Comparison of ENCODE assay signal across 21 cellular contexts in the genomic region with DNA sequence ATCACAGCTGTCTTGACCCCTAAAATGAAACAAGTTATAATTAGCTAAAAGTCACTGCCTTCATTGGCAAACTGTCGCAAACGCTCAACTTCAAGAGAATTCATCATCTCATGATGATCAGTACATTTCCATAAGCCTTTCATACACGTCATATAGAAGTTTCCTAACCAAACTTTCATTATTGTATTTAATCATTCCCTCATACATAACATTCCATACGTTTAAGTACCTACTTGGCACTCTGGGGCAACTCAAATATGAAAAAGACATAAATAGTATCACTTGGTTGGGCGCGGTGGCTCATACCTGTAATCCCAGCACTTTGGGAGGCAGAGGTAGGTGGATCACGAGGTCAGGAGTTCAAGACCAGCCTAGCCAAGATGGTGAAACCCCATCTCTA. TPM values are rescaled to one million over a fixed set of nuclear protein-coding genes. Genes with fewer than 3 reads are reported as not detected.
DNase-seq lines count a peak whose midpoint lies in the region; ATAC-seq, FAIRE-seq and TF ChIP-seq lines count a peak whose summit lies in the region.
"Had no signal": no experiment of that assay in that cellular context is flagged by ENCODE, and none has a peak within 500 bp of the region (broad histone marks: within the 10 kb centered on the region; RNA-seq: fewer than 3 reads in every experiment).

No MANE protein-coding gene starts in this region.

- no peak overlapping the region for H3K4me3 Mint-ChIP-seq in activated CD4-positive, alpha-beta memory T cell treated with anti-CD3 and anti-CD28 coated beads for 36 hours
- H3K4me3 Mint-ChIP-seq in activated CD4-positive, alpha-beta memory T cell treated with anti-CD3 and anti-CD28 coated beads, Interleukin-2, amount 10 ng/mL, durations not matched to agents 7 days and 5 days, result no peak overlapping the region
- peak overlapping the region; percentile 1 for H3K4me3 Mint-ChIP-seq in activated T-helper 17 cell treated with anti-CD3 and anti-CD28 coated beads, Interleukin-2, amount 50 U/mL, for 72 hours
- H3K4me3 Mint-ChIP-seq: CD4-positive, CD25-positive, alpha-beta regulatory T cell had no signal

- FAIRE-seq in HepG2 (lab: Jason Lieb, UNC) (no peak), HTR-8/SVneo (lab: Jason Lieb, UNC) (peak; percentile 87)
- FAIRE-seq: A204.1, GM18507, H54 had no signal

- TF ChIP-seq CTCF in HepG2 (CRISPR knock-in tag; IDR thresholded peaks at IDR 0.05) (no peak), right lobe of liver (IDR thresholded peaks at IDR 0.05) (no peak)

- intact Hi-C loops in activated CD4-positive, alpha-beta memory T cell treated with anti-CD3 and anti-CD28 coated beads for 36 hours (cut with micrococcal nuclease), result loop anchor here (5.0 kb wide), 1 partner anchor 157 kb away; no protein-coding TSS in a partner anchor
- intact Hi-C loops in HepG2 (cut with micrococcal nuclease; ENCODE audit: unreplicated experiment), result no loop called here
- intact Hi-C loops in right lobe of liver (cut with DNase I), result no loop called here

- H3K9me3 ChIP-seq in HepG2 (ENCODE audit: low read length), result no peaks in the 10 kb centered on the region
- H3K9me3 ChIP-seq in right lobe of liver, result no peaks in the 10 kb centered on the region
- H3K9me3 ChIP-seq: BLaER1 had no signal

- peaks cover 2% of the 10 kb centered on the region for H3K27me3 Mint-ChIP-seq in activated CD4-positive, alpha-beta memory T cell treated with anti-CD3 and anti-CD28 coated beads for 36 hours
- H3K27me3 Mint-ChIP-seq in activated CD4-positive, alpha-beta memory T cell treated with anti-CD3 and anti-CD28 coated beads, Interleukin-2, amount 10 ng/mL, durations not matched to agents 7 days and 5 days, result no peaks in the 10 kb centered on the region
- H3K27me3 Mint-ChIP-seq in activated T-helper 17 cell treated with anti-CD3 and anti-CD28 coated beads, Interleukin-2, amount 50 U/mL, for 72 hours, result no peaks in the 10 kb centered on the region

- no peak overlapping the region for H2AFZ ChIP-seq in HepG2 (ENCODE audit: low read length)
- H2AFZ ChIP-seq: PC-9 had no signal

- no peak overlapping the region for H3K9ac ChIP-seq in HepG2 (ENCODE audit: insufficient read depth, low read depth, low read length)
- H3K9ac ChIP-seq: BLaER1 had no signal

- no peaks in the 10 kb centered on the region for H4K20me1 ChIP-seq in HepG2 (ENCODE audit: insufficient read depth, low read length)
- H4K20me1 ChIP-seq: BLaER1 had no signal

- WGBS in HepG2 (ENCODE audit: low lambda C conversion rate), result 65% methylated on average over 7 of the region's 7 CpGs
- 74% methylated on average over 7 of the region's 7 CpGs for WGBS in right lobe of liver (ENCODE audit: insufficient coverage, low coverage, low lambda C conversion rate, missing lambda C conversion rate)

- BruUV-seq in HepG2 (replicated peaks; lab: Mats Ljungman, UMichigan), result no TSS peak

- peak; percentile 47 for DNase-seq in activated CD4-positive, alpha-beta memory T cell treated with anti-CD3 and anti-CD28 coated beads for 36 hours
- DNase-seq in activated CD4-positive, alpha-beta memory T cell treated with anti-CD3 and anti-CD28 coated beads, Interleukin-2, amount 10 ng/mL, durations not matched to agents 7 days and 5 days, result no peak
- DNase-seq in HepG2 (ENCODE audit: low spot score) (no peak), right lobe of liver (no peak), HTR-8/SVneo (ENCODE audit: insufficient read length, low spot score) (no peak), COR-L47 (lab: John Stamatoyannopoulos, UW) (no peak)
- DNase-seq: CD4-positive, CD25-positive, alpha-beta regulatory T cell; DMS53; NCI-H1048; NCI-H1417; NCI-H1694; NCI-H2029 treated with DMSO at 0.1 percent for 48 hours; NCI-H446 treated with DMSO at 0.1 percent for 48 hours; NCI-H526; PC-9 had no signal

- no peak for TF ChIP-seq RAD21 in HepG2 (CRISPR knock-in tag; IDR thresholded peaks at IDR 0.05)

- H3K27ac ChIP-seq in HepG2 (ENCODE audit: extremely low read length, insufficient read depth, low read length), result no peak overlapping the region
- H3K27ac ChIP-seq in right lobe of liver, result no peak overlapping the region
- H3K27ac ChIP-seq: BLaER1, PC-9 had no signal

- H3K9me3 Mint-ChIP-seq in activated CD4-positive, alpha-beta memory T cell treated with anti-CD3 and anti-CD28 coated beads for 36 hours, result no peaks in the 10 kb centered on the region
- no peaks in the 10 kb centered on the region for H3K9me3 Mint-ChIP-seq in activated CD4-positive, alpha-beta memory T cell treated with anti-CD3 and anti-CD28 coated beads, Interleukin-2, amount 10 ng/mL, durations not matched to agents 7 days and 5 days
- no peaks in the 10 kb centered on the region for H3K9me3 Mint-ChIP-seq in activated T-helper 17 cell treated with anti-CD3 and anti-CD28 coated beads, Interleukin-2, amount 50 U/mL, for 72 hours
- H3K9me3 Mint-ChIP-seq: CD4-positive, CD25-positive, alpha-beta regulatory T cell had no signal

- ATAC-seq in HepG2 (no peak), right lobe of liver (no peak)
- ATAC-seq in activated T-helper 17 cell treated with anti-CD3 and anti-CD28 coated beads, Interleukin-2, amount 50 U/mL, for 72 hours (replicated peaks), result peak; percentile 77
- ATAC-seq: Right ventricle myocardium inferior had no signal

- no peak overlapping the region for H3K4me2 ChIP-seq in HepG2 (ENCODE audit: low read depth, low read length)
- H3K4me2 ChIP-seq: BLaER1, PC-9 had no signal

- TF ChIP-seq EP300 in HepG2 (IDR thresholded peaks at IDR 0.05; ENCODE audit: low read depth in 2 of 2, low read length in 2 of 2) (no peak), HepG2 (CRISPR knock-in tag; IDR thresholded peaks at IDR 0.05; ENCODE audit: borderline replicate concordance) (no peak)

- H3K4me1 Mint-ChIP-seq in activated CD4-positive, alpha-beta memory T cell treated with anti-CD3 and anti-CD28 coated beads for 36 hours (ENCODE audit: low read depth), result peaks cover 14% of the 10 kb centered on the region
- H3K4me1 Mint-ChIP-seq in activated CD4-positive, alpha-beta memory T cell treated with anti-CD3 and anti-CD28 coated beads, Interleukin-2, amount 10 ng/mL, durations not matched to agents 7 days and 5 days, result peaks cover 2% of the 10 kb centered on the region
- H3K4me1 Mint-ChIP-seq in activated T-helper 17 cell treated with anti-CD3 and anti-CD28 coated beads, Interleukin-2, amount 50 U/mL, for 72 hours, result peaks cover 9% of the 10 kb centered on the region
- H3K4me1 Mint-ChIP-seq: CD4-positive, CD25-positive, alpha-beta regulatory T cell had no signal

- no peaks in the 10 kb centered on the region for H3K27me3 ChIP-seq in HepG2 (ENCODE audit: control insufficient read depth in 1 of 2, insufficient read depth in 2 of 2, low read length in 2 of 2)
- no peaks in the 10 kb centered on the region for H3K27me3 ChIP-seq in right lobe of liver
- H3K27me3 ChIP-seq: BLaER1 had no signal

- H3K36me3 ChIP-seq in HepG2 (replicated peaks in 1 of 2; ENCODE audit: control insufficient read depth in 1 of 2, insufficient read depth in 2 of 2, low read length in 2 of 2) (no peaks in the 10 kb centered on the region), right lobe of liver (no peaks in the 10 kb centered on the region)
- H3K36me3 ChIP-seq: BLaER1 had no signal

- CTCF ChIA-PET in activated CD4-positive, alpha-beta memory T cell treated with anti-CD3 and anti-CD28 coated beads for 36 hours (lab: Charles Lee), result interaction anchor here (0.8 kb wide), 1 partner anchor 167 kb away, joined by 4 read pairs; no protein-coding TSS in a partner anchor
- CTCF ChIA-PET in activated CD4-positive, alpha-beta memory T cell treated with anti-CD3 and anti-CD28 coated beads, Interleukin-2, amount 10 ng/mL, durations not matched to agents 7 days and 5 days (lab: Charles Lee), result interaction anchor here (0.6 to 0.9 kb wide), 3 partner anchors 9 to 1948 kb away, joined by 3 read pairs; no protein-coding TSS in a partner anchor
- CTCF ChIA-PET in HepG2 (lab: Yijun Ruan, JAX; ENCODE audit: low intra/inter-chr PET ratio, low total read pairs), result no interaction called here

- no peak overlapping the region for H3K4me3 ChIP-seq in HepG2 (replicated peaks in 1 of 3; ENCODE audit: insufficient read depth in 1 of 3, low read depth in 2 of 3, low read length in 3 of 3)
- H3K4me3 ChIP-seq in right lobe of liver, result no peak overlapping the region
- H3K4me3 ChIP-seq: BLaER1, PC-9 had no signal

- POLR2A ChIA-PET in activated CD4-positive, alpha-beta memory T cell treated with anti-CD3 and anti-CD28 coated beads for 36 hours (lab: Charles Lee), result interaction anchor here (1.1 to 1.2 kb wide), 2 partner anchors 13 to 170 kb away, joined by 3 to 9 read pairs; partner anchors contain the start of gene PPP2R5E
- POLR2A ChIA-PET in activated CD4-positive, alpha-beta memory T cell treated with anti-CD3 and anti-CD28 coated beads, Interleukin-2, amount 10 ng/mL, durations not matched to agents 7 days and 5 days (lab: Charles Lee), result interaction anchor here (1.0 kb wide), 1 partner anchor 12 kb away, joined by 4 read pairs; the partner anchor contains the start of gene PPP2R5E
- POLR2A ChIA-PET in HepG2 (lab: Yijun Ruan, JAX), result no interaction called here

- in situ Hi-C loops in HepG2 (cut with HindIII; ENCODE audit: extremely low pct_ligation_motif_present, low pct_unique_long_range_greater_than_20kb), result no loop called here

- TF ChIP-seq POLR2A in HepG2 (IDR thresholded peaks at IDR 0.05; ENCODE audit: insufficient read depth in 1 of 2, low read depth in 2 of 2, low read length in 2 of 2) (no peak), right lobe of liver (IDR thresholded peaks at IDR 0.05) (no peak)

- no peaks in the 10 kb centered on the region for H3K79me2 ChIP-seq in HepG2 (ENCODE audit: insufficient read depth, low read length)

- no peaks in the 10 kb centered on the region for H3K36me3 Mint-ChIP-seq in activated CD4-positive, alpha-beta memory T cell treated with anti-CD3 and anti-CD28 coated beads for 36 hours
- no peaks in the 10 kb centered on the region for H3K36me3 Mint-ChIP-seq in activated CD4-positive, alpha-beta memory T cell treated with anti-CD3 and anti-CD28 coated beads, Interleukin-2, amount 10 ng/mL, durations not matched to agents 7 days and 5 days (ENCODE audit: low read depth)
- H3K36me3 Mint-ChIP-seq in activated T-helper 17 cell treated with anti-CD3 and anti-CD28 coated beads, Interleukin-2, amount 50 U/mL, for 72 hours (ENCODE audit: low read depth), result no peaks in the 10 kb centered on the region
- H3K36me3 Mint-ChIP-seq: CD4-positive, CD25-positive, alpha-beta regulatory T cell had no signal

- H3K4me1 ChIP-seq in HepG2 (ENCODE audit: insufficient read depth, low read length) (no peaks in the 10 kb centered on the region), right lobe of liver (no peaks in the 10 kb centered on the region)
- H3K4me1 ChIP-seq: BLaER1 had no signal

- peak overlapping the region; percentile 49 for H3K27ac Mint-ChIP-seq in activated CD4-positive, alpha-beta memory T cell treated with anti-CD3 and anti-CD28 coated beads for 36 hours
- no peak overlapping the region for H3K27ac Mint-ChIP-seq in activated CD4-positive, alpha-beta memory T cell treated with anti-CD3 and anti-CD28 coated beads, Interleukin-2, amount 10 ng/mL, durations not matched to agents 7 days and 5 days
- peak overlapping the region; percentile 22 for H3K27ac Mint-ChIP-seq in activated T-helper 17 cell treated with anti-CD3 and anti-CD28 coated beads, Interleukin-2, amount 50 U/mL, for 72 hours
- H3K27ac Mint-ChIP-seq: CD4-positive, CD25-positive, alpha-beta regulatory T cell had no signal

RNA-seq across cellular contexts. Expression of gene PPP2R5E, which starts 12.4 kb away (rescaled TPM):
- 10 to 100 TPM; 37.7 to 37.8 TPM for total RNA-seq in activated CD4-positive, alpha-beta memory T cell treated with anti-CD3 and anti-CD28 coated beads for 36 hours
- 10 to 100 TPM; 44.8 to 46.3 TPM for total RNA-seq in activated CD4-positive, alpha-beta memory T cell treated with anti-CD3 and anti-CD28 coated beads, Interleukin-2, amount 10 ng/mL, durations not matched to agents 7 days and 5 days
- total RNA-seq in HepG2 (2016; rRNA removed; fragmentation: Illumina TruSeq; extraction: Trizol), result 11.0 and 22.5 TPM in 2 replicates
- total RNA-seq in HepG2 (2016; cell fraction: cytosol; rRNA removed; fragmentation: Illumina TruSeq; extraction: Trizol; ENCODE audit: low read depth), result 3.9 and 4.8 TPM in 2 replicates
- total RNA-seq in HepG2 (2016; cell fraction: insoluble cytoplasmic fraction; rRNA removed; fragmentation: Illumina TruSeq; extraction: Trizol), result 10.3 and 22.7 TPM in 2 replicates
- total RNA-seq in HepG2 (2016; cell fraction: membrane; rRNA removed; fragmentation: Illumina TruSeq; extraction: Trizol), result 19.8 and 21.1 TPM in 2 replicates
- total RNA-seq in HepG2 (2016; cell fraction: nucleus; rRNA removed; fragmentation: Illumina TruSeq; extraction: Trizol), result 15.6 and 17.0 TPM in 2 replicates
- 6.4 and 8.9 TPM in 2 replicates for polyA plus RNA-seq in HepG2 (2011; rRNA removed)
- polyA plus RNA-seq in HepG2 (2011; cell fraction: cytosol; rRNA removed), result 2.7 and 5.2 TPM in 2 replicates
- polyA plus RNA-seq in HepG2 (2011; cell fraction: nucleus; rRNA removed), result 4.7 and 5.0 TPM in 2 replicates
- 13.6 and 14.4 TPM in 2 replicates for polyA plus RNA-seq in HepG2 (2012)
- 4.4 and 5.3 TPM in 2 replicates for polyA plus RNA-seq in HepG2 (2016; cell fraction: cytosol; fragmentation: Illumina TruSeq; extraction: Trizol; ENCODE audit: low read depth)
- 31.8 and 35.2 TPM in 2 replicates for polyA plus RNA-seq in HepG2 (2016; cell fraction: insoluble cytoplasmic fraction; fragmentation: Illumina TruSeq; extraction: Trizol; ENCODE audit: low read depth)
- polyA plus RNA-seq in HepG2 (2016; cell fraction: membrane; fragmentation: Illumina TruSeq; extraction: Trizol; ENCODE audit: low read depth), result 17.1 TPM in 2 replicates
- 17.7 and 18.9 TPM in 2 replicates for polyA plus RNA-seq in HepG2 (2016; cell fraction: nucleus; fragmentation: Illumina TruSeq; extraction: Trizol; ENCODE audit: insufficient read depth, low read depth)
- polyA minus RNA-seq in HepG2 (2011; rRNA and poly(A)+ RNA removed; ENCODE audit: low replicate concordance), result 7.8 and 8.6 TPM in 2 replicates
- polyA minus RNA-seq in HepG2 (2011; cell fraction: cytosol; rRNA and poly(A)+ RNA removed), result 21.7 and 25.6 TPM in 2 replicates
- 29.4 and 30.6 TPM in 2 replicates for polyA minus RNA-seq in HepG2 (2011; cell fraction: nucleus; rRNA and poly(A)+ RNA removed)
- 10 to 100 TPM; 12.5 to 34.8 (median 18.2) TPM for total RNA-seq in right lobe of liver
- 10 to 100 TPM; 27.0 to 43.4 TPM for total RNA-seq in activated T-helper 17 cell treated with anti-CD3 and anti-CD28 coated beads, Interleukin-2, amount 50 U/mL, for 72 hours
